Comparison of ENCODE assay signal across 8 cellular contexts in the genomic region with DNA sequence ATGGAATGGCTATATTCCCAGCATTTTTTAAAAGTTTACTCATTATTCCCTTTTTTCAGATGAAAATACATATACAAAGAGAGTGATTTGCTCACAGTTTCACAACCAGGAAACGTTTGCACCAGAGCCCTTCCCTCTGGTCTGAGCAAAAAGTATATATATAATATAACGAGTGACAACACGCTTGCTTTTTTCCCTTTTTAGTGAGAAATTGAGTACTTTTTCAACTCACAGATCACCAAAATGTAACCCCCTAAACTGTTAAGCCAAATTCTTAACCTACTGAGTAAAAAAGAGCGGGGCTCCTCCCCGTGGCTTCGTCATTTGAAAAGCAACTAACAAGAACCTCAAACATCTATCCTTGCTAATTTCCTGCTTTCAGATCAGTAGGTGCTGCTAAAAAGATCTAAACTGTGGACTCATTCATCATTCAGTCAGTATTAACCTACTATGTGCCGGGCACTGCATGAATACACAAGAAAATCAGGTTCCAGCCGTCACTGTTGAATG. TPM values are rescaled to one million over a fixed set of nuclear protein-coding genes. Genes with fewer than 3 reads are reported as not detected.
DNase-seq lines count a peak whose midpoint lies in the region; ATAC-seq and TF ChIP-seq lines count a peak whose summit lies in the region.

No MANE protein-coding gene starts in this region.

- DNase-seq in AG20443 (ENCODE audit: low spot score) (peak; percentile 16), HCEC 1CT (peak; percentile 32), T-helper 22 cell (ENCODE audit: low read depth) (peak; percentile 19), dermis blood vessel endothelial cell (peak; percentile 49), naive B cell (peak; percentile 21), thyroid gland (peak; percentile 10 to 27)

- H3K36me3 Mint-ChIP-seq in naive B cell: no peaks in the 10 kb centered on the region

- intact Hi-C loops in thyroid gland (cut with DNase I): no loop called here

- H3K4me3 ChIP-seq in thyroid gland (replicated peaks in 1 of 3): peak overlapping the region in 2 of 3 donors; percentile 4 to 38

- TF ChIP-seq CTCF in thyroid gland (IDR thresholded peaks at IDR 0.05): no peak

- peak overlapping the region; percentile 62 to 85 (median 84) for H3K27ac ChIP-seq in thyroid gland

- ATAC-seq in naive B cell (ENCODE audit: low read depth in 2 of 2) (no peak), GM19324 (IDR thresholded peaks at IDR 0.05; ENCODE audit: low FRiP score, unreplicated experiment) (no peak), HG03139 (IDR thresholded peaks at IDR 0.05; ENCODE audit: unreplicated experiment) (no peak)

- H3K27ac Mint-ChIP-seq in naive B cell: peak overlapping the region; percentile 84 to 99 (median 95)

- H3K4me3 Mint-ChIP-seq in naive B cell: peak overlapping the region; percentile 88 to 98 (median 98)

- 20 to 33% methylated on average over 8 of the region's 8 CpGs for WGBS in thyroid gland, 2 donors

- H3K27me3 Mint-ChIP-seq in naive B cell: no peaks in the 10 kb centered on the region

- peaks cover 24 to 36% (median 29%) of the 10 kb centered on the region in 3 donors for H3K4me1 Mint-ChIP-seq in naive B cell

- H3K4me1 ChIP-seq in thyroid gland: peaks cover 0 to 7% of the 10 kb centered on the region in 2 donors

- H3K27me3 ChIP-seq in thyroid gland: no peaks in the 10 kb centered on the region

- H3K9me3 ChIP-seq in thyroid gland: no peaks in the 10 kb centered on the region

- H3K9me3 Mint-ChIP-seq in naive B cell: no peaks in the 10 kb centered on the region

- no peak for TF ChIP-seq POLR2A in thyroid gland (IDR thresholded peaks at IDR 0.05)

- no peaks in the 10 kb centered on the region for H3K36me3 ChIP-seq in thyroid gland

RNA-seq across cellular contexts. Expression of a gene that starts 1.0 kb away (rescaled TPM):
- total RNA-seq in dermis blood vessel endothelial cell (40.2 and 70.1 TPM in 2 replicates), thyroid gland (10 to 100 TPM; 33.7 to 89.1 (median 42.4) TPM)
- 10 to 100 TPM; 23.8 to 61.3 (median 54.9) TPM for polyA plus RNA-seq in naive B cell (ENCODE audit: low read depth in 6 of 6)

RNA-seq across cellular contexts. Expression of a gene that starts 45.5 kb away (rescaled TPM):
- total RNA-seq in dermis blood vessel endothelial cell: 23.5 and 31.8 TPM in 2 replicates
- polyA plus RNA-seq in naive B cell (ENCODE audit: low read depth in 6 of 6): 10 to 100 TPM; 24.0 to 42.3 (median 29.4) TPM
- 10 to 100 TPM; 37.8 to 54.8 (median 43.8) TPM for total RNA-seq in thyroid gland
